ENCODE assay signal across 10 cellular contexts in the genomic region with DNA sequence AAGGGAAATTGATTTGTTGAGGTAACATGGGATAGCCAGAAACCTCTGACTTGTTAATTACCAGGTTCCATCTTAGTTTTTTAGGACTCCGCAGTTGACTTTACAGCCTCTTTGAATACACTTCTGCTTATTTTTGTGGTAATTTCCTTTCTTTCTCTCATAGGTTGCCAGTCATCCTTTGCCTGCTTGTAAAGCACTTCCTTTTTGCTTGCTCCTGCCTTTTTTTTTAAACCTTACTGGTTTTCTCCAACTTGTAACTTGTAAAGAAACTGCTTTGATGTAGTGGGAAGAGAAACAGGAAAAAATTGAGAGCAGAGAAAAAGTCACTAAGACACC. TPM values are rescaled to one million over a fixed set of nuclear protein-coding genes. Genes with fewer than 3 reads are reported as not detected.
DNase-seq lines count a peak whose midpoint lies in the region; ATAC-seq and TF ChIP-seq lines count a peak whose summit lies in the region.
"Had no signal": no experiment of that assay in that cellular context is flagged by ENCODE, and none has a peak within 500 bp of the region (broad histone marks: within the 10 kb centered on the region; RNA-seq: fewer than 3 reads in every experiment).

No MANE protein-coding gene starts in this region.

- no peak for DNase-seq in CD4-positive, alpha-beta T cell
- DNase-seq in KBM-7 (peak; percentile 85), SW 1271 (lab: John Stamatoyannopoulos, UW) (no peak), hypothalamus (lab: John Stamatoyannopoulos, UW) (no peak), iPS-NIHi7 (ENCODE audit: extremely low spot score) (no peak)
- DNase-seq in natural killer cell treated with Interleukin-12 subunit alpha and Interleukin-12 subunit beta and Interleukin-15 and Interleukin-18, amount 100 ng/mL, for 72 hours (ENCODE audit: low spot score): no peak
- DNase-seq: cortex of kidney, ovary had no signal

- TF ChIP-seq CTCF in CD4-positive, alpha-beta T cell (IDR thresholded peaks at IDR 0.05): no peak
- no peak for TF ChIP-seq CTCF in brain (conservative IDR thresholded peaks at IDR 0.05)

- H3K27me3 ChIP-seq in CD4-positive, alpha-beta T cell (ENCODE audit: control insufficient read depth, insufficient read depth, low read length): no peaks in the 10 kb centered on the region
- H3K27me3 ChIP-seq: ovary had no signal

- CTCF ChIA-PET in CD4-positive, alpha-beta T cell (lab: Charles Lee): no interaction called here

- H3K9me3 ChIP-seq in CD4-positive, alpha-beta T cell (ENCODE audit: control insufficient read depth, low read length): no peaks in the 10 kb centered on the region
- H3K9me3 ChIP-seq: ovary had no signal

- intact Hi-C loops in CD4-positive, alpha-beta T cell (cut with DNase I, micrococcal nuclease): loop anchor here (5.0 to 10.0 kb wide), 5 partner anchors 34 to 408 kb away; a partner anchor contains a TSS

- H3K27me3 Mint-ChIP-seq in CD4-positive, alpha-beta T cell: no peaks in the 10 kb centered on the region
- H3K27me3 Mint-ChIP-seq in brain: no peaks in the 10 kb centered on the region
- peaks cover 0 to 3% of the 10 kb centered on the region in 2 donors for H3K27me3 Mint-ChIP-seq in natural killer cell treated with Interleukin-12 subunit alpha and Interleukin-12 subunit beta and Interleukin-15 and Interleukin-18, amount 100 ng/mL, for 72 hours

- H3K27ac Mint-ChIP-seq in CD4-positive, alpha-beta T cell: peak overlapping the region; percentile 99
- peak overlapping the region in 4 of 5 experiments; percentile 80 to 87 (median 86) for H3K27ac Mint-ChIP-seq in brain
- peak overlapping the region; percentile 84 to 91 for H3K27ac Mint-ChIP-seq in natural killer cell treated with Interleukin-12 subunit alpha and Interleukin-12 subunit beta and Interleukin-15 and Interleukin-18, amount 100 ng/mL, for 72 hours

- H3K9me3 Mint-ChIP-seq in CD4-positive, alpha-beta T cell: no peaks in the 10 kb centered on the region
- H3K9me3 Mint-ChIP-seq in brain: peaks cover 0 to 9% (median 3%) of the 10 kb centered on the region in 5 experiments
- H3K9me3 Mint-ChIP-seq in natural killer cell treated with Interleukin-12 subunit alpha and Interleukin-12 subunit beta and Interleukin-15 and Interleukin-18, amount 100 ng/mL, for 72 hours: peaks cover 3% of the 10 kb centered on the region

- H3K4me1 Mint-ChIP-seq in CD4-positive, alpha-beta T cell (ENCODE audit: low read depth): peaks cover 72% of the 10 kb centered on the region
- H3K4me1 Mint-ChIP-seq in brain: peaks cover 58% of the 10 kb centered on the region
- peaks cover 38 to 51% of the 10 kb centered on the region in 2 donors for H3K4me1 Mint-ChIP-seq in natural killer cell treated with Interleukin-12 subunit alpha and Interleukin-12 subunit beta and Interleukin-15 and Interleukin-18, amount 100 ng/mL, for 72 hours (ENCODE audit: low read depth in 2 of 2)

- peak overlapping the region; percentile 98 for H3K4me3 Mint-ChIP-seq in CD4-positive, alpha-beta T cell
- H3K4me3 Mint-ChIP-seq in brain: peak overlapping the region; percentile 84 to 94 (median 91)
- H3K4me3 Mint-ChIP-seq in natural killer cell treated with Interleukin-12 subunit alpha and Interleukin-12 subunit beta and Interleukin-15 and Interleukin-18, amount 100 ng/mL, for 72 hours: peak overlapping the region; percentile 98

- H3K27ac ChIP-seq in CD4-positive, alpha-beta T cell (ENCODE audit: low read depth, low read length): no peak overlapping the region
- H3K27ac ChIP-seq: ovary had no signal

- H3K36me3 Mint-ChIP-seq in CD4-positive, alpha-beta T cell (ENCODE audit: low read depth): peaks cover 53% of the 10 kb centered on the region
- peaks cover 47% of the 10 kb centered on the region for H3K36me3 Mint-ChIP-seq in brain
- H3K36me3 Mint-ChIP-seq in natural killer cell treated with Interleukin-12 subunit alpha and Interleukin-12 subunit beta and Interleukin-15 and Interleukin-18, amount 100 ng/mL, for 72 hours: peaks cover 37% of the 10 kb centered on the region

- POLR2A ChIA-PET in CD4-positive, alpha-beta T cell (lab: Charles Lee): interaction anchor here (1.4 to 4.3 kb wide), 4 partner anchors 18 to 211 kb away, joined by 3 to 21 read pairs (median 12); a partner anchor contains a TSS

- ATAC-seq in CD4-positive, alpha-beta T cell (ENCODE audit: poor library complexity): no peak
- no peak for ATAC-seq in natural killer cell treated with Interleukin-12 subunit alpha and Interleukin-12 subunit beta and Interleukin-15 and Interleukin-18, amount 100 ng/mL, for 72 hours
- no peak for ATAC-seq in GM21723 (IDR thresholded peaks at IDR 0.05; ENCODE audit: unreplicated experiment)

- in situ Hi-C loops in KBM-7 (cut with MboI; ENCODE audit: low pct_unique_long_range_greater_than_20kb, low sequenced_read_pairs): no loop called here

RNA-seq across cellular contexts. Expression of a gene that starts 2.6 kb away (rescaled TPM):
- total RNA-seq in CD4-positive, alpha-beta T cell: 100 to 1,000 TPM; 267 to 281 TPM
- 333 TPM for polyA plus RNA-seq in brain (ENCODE audit: insufficient read depth, low read depth, low replicate concordance)
- total RNA-seq in natural killer cell treated with Interleukin-12 subunit alpha and Interleukin-12 subunit beta and Interleukin-15 and Interleukin-18, amount 100 ng/mL, for 72 hours: 1,000 to 10,000 TPM in 1 of 2 donors, 100 to 1,000 TPM in 1; 625 to 1,197 TPM

RNA-seq across cellular contexts. Expression of a gene that starts 32.8 kb away (rescaled TPM):
- total RNA-seq in CD4-positive, alpha-beta T cell: 10 to 100 TPM in 1 of 2 experiments, 1 to 10 TPM in 1; 9.6 to 10.3 TPM
- polyA plus RNA-seq in brain (ENCODE audit: insufficient read depth, low read depth, low replicate concordance): 22.6 TPM
- total RNA-seq in natural killer cell treated with Interleukin-12 subunit alpha and Interleukin-12 subunit beta and Interleukin-15 and Interleukin-18, amount 100 ng/mL, for 72 hours: 10 to 100 TPM in 1 of 2 donors, 1 to 10 TPM in 1; 8.8 to 10.7 TPM
